In genomic region chr12:122975790-122976647, GRCh38 we compare ENCODE assay signal across 8 cellular contexts. TPM values are rescaled to one million over a fixed set of nuclear protein-coding genes. Genes with fewer than 3 reads are reported as not detected.
DNase-seq lines count a peak whose midpoint lies in the region; ATAC-seq and TF ChIP-seq lines count a peak whose summit lies in the region.

No MANE protein-coding gene starts in this region.

- no peaks in the 10 kb centered on the region for H3K9me3 Mint-ChIP-seq in activated naive CD8-positive, alpha-beta T cell treated with anti-CD3 and anti-CD28 coated beads, Interleukin-2, amount 10 ng/mL, durations not matched to agents 7 days and 5 days

- DNase-seq in heart right ventricle (no peak), left cardiac atrium (no peak), left lung (no peak), upper lobe of right lung (no peak), NCI-H524 treated with DMSO at 0.1 percent for 48 hours (lab: John Stamatoyannopoulos, UW) (no peak), AG08396 (ENCODE audit: low spot score) (no peak)
- DNase-seq in activated naive CD8-positive, alpha-beta T cell treated with anti-CD3 and anti-CD28 coated beads, Interleukin-2, amount 10 ng/mL, durations not matched to agents 7 days and 5 days, result no peak

- ATAC-seq in heart right ventricle (no peak), left cardiac atrium (no peak), left lung (no peak), upper lobe of right lung (no peak), HG02870 (IDR thresholded peaks at IDR 0.05; ENCODE audit: unreplicated experiment) (no peak)
- no peak for ATAC-seq in activated naive CD8-positive, alpha-beta T cell treated with anti-CD3 and anti-CD28 coated beads, Interleukin-2, amount 10 ng/mL, durations not matched to agents 7 days and 5 days (ENCODE audit: low read depth)

- H3K27me3 Mint-ChIP-seq in activated naive CD8-positive, alpha-beta T cell treated with anti-CD3 and anti-CD28 coated beads, Interleukin-2, amount 10 ng/mL, durations not matched to agents 7 days and 5 days, result no peaks in the 10 kb centered on the region

- H3K36me3 Mint-ChIP-seq in activated naive CD8-positive, alpha-beta T cell treated with anti-CD3 and anti-CD28 coated beads, Interleukin-2, amount 10 ng/mL, durations not matched to agents 7 days and 5 days, result peaks cover 1% of the 10 kb centered on the region

- no peaks in the 10 kb centered on the region for H3K9me3 ChIP-seq in heart right ventricle
- no peaks in the 10 kb centered on the region for H3K9me3 ChIP-seq in left lung
- no peaks in the 10 kb centered on the region for H3K9me3 ChIP-seq in upper lobe of right lung

- H3K4me3 Mint-ChIP-seq in activated naive CD8-positive, alpha-beta T cell treated with anti-CD3 and anti-CD28 coated beads, Interleukin-2, amount 10 ng/mL, durations not matched to agents 7 days and 5 days, result peak overlapping the region; percentile 94

- TF ChIP-seq CTCF in heart right ventricle (IDR thresholded peaks at IDR 0.05) (no peak), left lung (IDR thresholded peaks at IDR 0.05) (no peak), upper lobe of right lung (IDR thresholded peaks at IDR 0.05) (no peak)

- peak overlapping the region; percentile 98 for H3K27ac Mint-ChIP-seq in activated naive CD8-positive, alpha-beta T cell treated with anti-CD3 and anti-CD28 coated beads, Interleukin-2, amount 10 ng/mL, durations not matched to agents 7 days and 5 days

- H3K36me3 ChIP-seq in heart right ventricle (peaks cover 0 to 22% (median 0%) of the 10 kb centered on the region in 9 donors), left lung (peaks cover 0 to 17% of the 10 kb centered on the region in 2 donors), upper lobe of right lung (no peaks in the 10 kb centered on the region)

- POLR2A ChIA-PET in activated naive CD8-positive, alpha-beta T cell treated with anti-CD3 and anti-CD28 coated beads, Interleukin-2, amount 10 ng/mL, durations not matched to agents 7 days and 5 days (lab: Charles Lee), result interaction anchor here (0.5 to 3.5 kb wide), 12 partner anchors 10 to 262 kb away, joined by 3 to 42 read pairs (median 4); partner anchors contain the start of genes ABCB9, MPHOSPH9 and MTRFR

- H3K27me3 ChIP-seq in heart right ventricle, result no peaks in the 10 kb centered on the region
- no peaks in the 10 kb centered on the region for H3K27me3 ChIP-seq in left lung
- no peaks in the 10 kb centered on the region for H3K27me3 ChIP-seq in upper lobe of right lung

- WGBS in heart right ventricle, 2 donors, result 9 to 16% methylated on average over 8 of the region's 8 CpGs

- H3K27ac ChIP-seq in heart right ventricle (peak overlapping the region in 8 of 10 donors; percentile 95 to 100 (median 98)), left lung (peak overlapping the region; percentile 98 to 99), upper lobe of right lung (peak overlapping the region; percentile 98)

- intact Hi-C loops in heart right ventricle (cut with DNase I) (loop anchor here in 2 of 10 donors (5.0 kb wide), 1 partner anchor 261 kb away; no protein-coding TSS in a partner anchor), left cardiac atrium (cut with DNase I) (loop anchor here in 1 of 2 donors (5.0 kb wide), 1 partner anchor 256 kb away; the partner anchor contains the start of genes MPHOSPH9 and MTRFR), left lung (cut with DNase I) (no loop called here), upper lobe of right lung (cut with DNase I) (no loop called here)

- peaks cover 18% of the 10 kb centered on the region for H3K4me1 Mint-ChIP-seq in activated naive CD8-positive, alpha-beta T cell treated with anti-CD3 and anti-CD28 coated beads, Interleukin-2, amount 10 ng/mL, durations not matched to agents 7 days and 5 days

- H3K4me3 ChIP-seq in heart right ventricle (peak overlapping the region; percentile 59 to 99 (median 85)), left lung (peak overlapping the region; percentile 94), upper lobe of right lung (peak overlapping the region; percentile 97)

- peaks cover 12 to 52% (median 37%) of the 10 kb centered on the region in 9 donors for H3K4me1 ChIP-seq in heart right ventricle
- H3K4me1 ChIP-seq in left lung, result peaks cover 20 to 50% of the 10 kb centered on the region in 2 donors
- H3K4me1 ChIP-seq in upper lobe of right lung, result peaks cover 33% of the 10 kb centered on the region

RNA-seq across cellular contexts. Expression of gene OGFOD2, which starts 1.0 kb away (rescaled TPM):
- total RNA-seq in heart right ventricle, result 10 to 100 TPM; 10.6 to 17.1 (median 12.0) TPM
- 10 to 100 TPM; 12.0 to 15.9 TPM for polyA plus RNA-seq in heart right ventricle
- total RNA-seq in left cardiac atrium, result 10 to 100 TPM; 10.5 to 14.1 TPM
- 10 to 100 TPM; 33.8 to 35.5 TPM for total RNA-seq in activated naive CD8-positive, alpha-beta T cell treated with anti-CD3 and anti-CD28 coated beads, Interleukin-2, amount 10 ng/mL, durations not matched to agents 7 days and 5 days
- 10 to 100 TPM; 20.3 to 20.6 TPM for total RNA-seq in left lung
- total RNA-seq in upper lobe of right lung, result 13.7 TPM

RNA-seq across cellular contexts. Expression of gene ARL6IP4, which starts 4.5 kb away (rescaled TPM):
- total RNA-seq in heart right ventricle, result 100 to 1,000 TPM; 125 to 161 (median 137) TPM
- 100 to 1,000 TPM; 226 to 319 TPM for polyA plus RNA-seq in heart right ventricle
- 100 to 1,000 TPM; 159 to 176 TPM for total RNA-seq in left cardiac atrium
- total RNA-seq in activated naive CD8-positive, alpha-beta T cell treated with anti-CD3 and anti-CD28 coated beads, Interleukin-2, amount 10 ng/mL, durations not matched to agents 7 days and 5 days, result 100 to 1,000 TPM; 204 to 211 TPM
- 100 to 1,000 TPM; 122 to 133 TPM for total RNA-seq in left lung
- total RNA-seq in upper lobe of right lung, result 124 TPM

RNA-seq across cellular contexts. Expression of gene ABCB9, which starts 9.8 kb away (rescaled TPM):
- total RNA-seq in heart right ventricle, result 1 to 10 TPM; 2.7 to 5.8 (median 4.5) TPM
- 1 to 10 TPM; 1.9 to 6.0 TPM for polyA plus RNA-seq in heart right ventricle
- 1 to 10 TPM; 5.7 to 5.8 TPM for total RNA-seq in left cardiac atrium
- total RNA-seq in activated naive CD8-positive, alpha-beta T cell treated with anti-CD3 and anti-CD28 coated beads, Interleukin-2, amount 10 ng/mL, durations not matched to agents 7 days and 5 days, result 1 to 10 TPM; 7.0 to 9.2 TPM
- 1 to 10 TPM; 4.5 to 7.7 TPM for total RNA-seq in left lung
- total RNA-seq in upper lobe of right lung, result 5.2 TPM
